Comparison of ENCODE assay signal across 21 cellular contexts in the genomic region with DNA sequence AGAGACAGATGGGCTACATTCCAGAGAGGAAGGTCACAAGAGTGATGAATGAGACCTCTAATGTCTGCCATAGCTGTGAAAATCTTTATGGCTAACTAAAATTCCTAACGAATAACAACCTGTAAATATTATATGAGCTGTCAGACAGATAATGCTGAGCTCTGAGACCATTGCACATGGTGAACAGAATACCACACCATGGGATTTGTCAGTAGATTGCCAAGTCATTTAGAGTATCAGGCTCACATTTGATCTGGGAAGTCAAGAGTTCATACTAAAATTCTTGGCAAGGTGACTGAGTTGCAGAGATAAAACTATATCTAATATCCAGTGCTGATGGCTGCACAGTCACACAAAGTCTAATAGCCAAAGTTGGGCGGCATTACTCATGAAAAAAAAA.
"Had no signal": no experiment of that assay in that cellular context is flagged by ENCODE, and none has a peak within 500 bp of the region (broad histone marks: within the 10 kb centered on the region; RNA-seq: fewer than 3 reads in every experiment).

No MANE protein-coding gene starts in this region.

- H3K4me1 ChIP-seq: colonic mucosa, esophagus squamous epithelium, gastroesophageal sphincter, prostate gland, thyroid gland had no signal

- H3K36me3 ChIP-seq: colonic mucosa, esophagus squamous epithelium, gastroesophageal sphincter, prostate gland, thyroid gland had no signal

- H3K9me3 ChIP-seq: colonic mucosa, esophagus squamous epithelium, gastroesophageal sphincter, prostate gland, thyroid gland had no signal

- DNase-seq: activated CD4-positive, alpha-beta T cell treated with anti-CD3 and anti-CD28 coated beads, Interleukin-2, amount 10 ng/mL, durations not matched to agents 7 days and 5 days; activated CD8-positive, alpha-beta memory T cell treated with anti-CD3 and anti-CD28 coated beads, Interleukin-2, amount 10 ng/mL, durations not matched to agents 7 days and 5 days; activated CD8-positive, alpha-beta T cell treated with anti-CD3 and anti-CD28 coated beads for 36 hours; activated effector memory CD4-positive, alpha-beta T cell treated with anti-CD3 and anti-CD28 coated beads, Interleukin-2, amount 50 U/mL, for 16 hours; activated naive CD4-positive, alpha-beta T cell treated with anti-CD3 and anti-CD28 coated beads, Interleukin-2, amount 10 ng/mL, durations not matched to agents 7 days and 5 days; activated T-cell treated with anti-CD3 and anti-CD28 coated beads for 4 hours; anterior cingulate cortex; colonic mucosa; endodermal cell; esophagus squamous epithelium; kidney; midbrain; natural killer cell; stimulated activated CD4-positive, alpha-beta T cell treated with anti-CD3 and anti-CD28 coated beads, Interleukin-1b, Interleukin-23, amount 100 ng/mL, for 48 hours; substantia nigra; T-cell; thyroid gland had no signal

- ATAC-seq: activated CD4-positive, CD25-positive, alpha-beta regulatory T cell treated with anti-CD3 and anti-CD28 coated beads, Interleukin-2, amount 50 U/mL, for 24 hours; activated CD8-positive, alpha-beta memory T cell treated with anti-CD3 and anti-CD28 coated beads, Interleukin-2, amount 10 ng/mL, durations not matched to agents 7 days and 5 days; activated CD8-positive, alpha-beta T cell treated with anti-CD3 and anti-CD28 coated beads for 36 hours; gastroesophageal sphincter; natural killer cell; T-cell had no signal

- H3K4me3 ChIP-seq: colonic mucosa, esophagus squamous epithelium, gastroesophageal sphincter, prostate gland, thyroid gland had no signal

- H3K27ac ChIP-seq: colonic mucosa, esophagus squamous epithelium, gastroesophageal sphincter, prostate gland, thyroid gland, VCaP had no signal

- FAIRE-seq: kidney had no signal

- H3K27me3 ChIP-seq: colonic mucosa, esophagus squamous epithelium, gastroesophageal sphincter, thyroid gland had no signal
